In the genomic region with DNA sequence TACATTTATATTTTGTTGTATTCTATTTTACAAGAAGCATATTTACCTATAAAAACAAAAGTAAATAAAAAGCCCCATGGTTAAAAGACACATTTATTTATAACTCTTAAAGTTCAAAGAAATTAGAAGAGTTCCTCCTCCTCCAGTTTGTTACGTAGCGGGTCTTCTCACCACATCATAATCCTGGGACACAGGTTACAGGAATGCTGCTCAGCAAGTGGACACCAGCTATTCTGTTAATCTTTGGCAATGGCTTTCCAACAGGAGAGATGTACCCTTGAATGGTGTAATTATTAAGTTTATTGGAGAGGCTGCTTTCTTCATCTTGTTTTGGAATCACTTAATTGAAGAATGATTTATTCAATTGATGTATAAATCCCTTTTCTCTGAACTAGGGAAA, we compare ENCODE assay signal across 24 cellular contexts.
"Had no signal": no experiment of that assay in that cellular context is flagged by ENCODE, and none has a peak within 500 bp of the region (broad histone marks: within the 10 kb centered on the region; RNA-seq: fewer than 3 reads in every experiment).

No MANE protein-coding gene starts in this region.

- ATAC-seq: esophagus mucosa, gastrocnemius medialis, heart right ventricle, left colon, left ventricle myocardium superior, lower lobe of right lung, mucosa of descending colon had no signal

- H3K27me3 ChIP-seq: gastrocnemius medialis, left lung had no signal

- DNase-seq: cerebellar nuclear complex; dermis blood vessel endothelial cell; dorsolateral prefrontal cortex; effector CD4-positive, alpha-beta T cell; effector memory CD4-positive, alpha-beta T cell; endodermal cell; erythroblast; esophagus squamous epithelium; foreskin fibroblast; foreskin melanocyte; gastrocnemius medialis; glutamatergic neuron; head of caudate nucleus; heart right ventricle; hippocampal formation; left colon; left lung; left ventricle myocardium superior; lower lobe of right lung; mesenchymal stem cell; mucosa of descending colon had no signal

- H3K4me3 ChIP-seq: coronary artery, dorsolateral prefrontal cortex, esophagus squamous epithelium, gastrocnemius medialis, heart right ventricle, left lung, lower lobe of right lung, mucosa of descending colon had no signal

- H3K36me3 ChIP-seq: esophagus squamous epithelium, gastrocnemius medialis, heart right ventricle, left lung, lower lobe of right lung had no signal

- H3K27ac ChIP-seq: coronary artery, dorsolateral prefrontal cortex, epithelial cell of prostate, esophagus squamous epithelium, gastrocnemius medialis, heart right ventricle, lower lobe of right lung had no signal

- H3K9me3 ChIP-seq: gastrocnemius medialis, left lung, lower lobe of right lung, mucosa of descending colon had no signal
